ENCODE assay signal across 29 cellular contexts in the genomic region with DNA sequence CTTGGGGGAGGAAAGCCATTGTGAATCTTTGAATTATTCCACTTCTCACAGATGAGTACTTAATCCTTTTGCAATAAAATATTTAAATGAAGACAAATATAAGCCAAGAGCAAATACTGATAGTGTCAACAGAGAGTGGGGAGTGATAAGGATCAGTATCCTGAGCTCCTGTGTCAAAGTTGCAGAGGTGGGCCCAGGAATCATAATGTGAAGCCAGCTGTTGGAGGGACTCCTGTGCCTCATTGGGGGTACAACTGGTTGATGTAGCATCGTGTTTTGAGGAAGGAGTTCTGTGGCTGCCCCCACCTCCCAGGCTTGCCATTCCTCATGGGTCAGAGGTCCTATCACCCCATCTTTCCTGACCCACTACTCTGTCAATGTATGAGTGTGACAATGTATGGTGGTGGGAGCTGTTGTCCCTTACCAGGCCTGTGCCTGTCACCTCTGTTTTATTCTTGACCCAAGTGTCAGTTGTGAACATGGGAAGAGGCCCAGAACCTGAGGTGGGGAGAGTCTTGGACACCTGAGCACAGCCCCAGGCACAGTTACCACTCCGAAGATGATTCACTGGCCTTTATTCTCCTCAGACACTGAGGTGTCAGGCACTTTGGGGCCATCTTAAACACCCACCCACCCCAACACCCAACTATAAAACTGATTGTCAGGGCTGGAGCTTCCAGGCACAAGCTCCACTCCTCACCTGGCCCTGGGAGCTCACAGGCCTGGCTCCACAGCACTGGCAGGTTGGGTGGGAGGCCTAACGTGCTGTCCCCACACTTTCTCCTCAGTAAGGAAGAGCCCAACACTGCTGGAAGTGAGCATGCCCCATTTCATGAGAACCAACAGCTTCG.
"Had no signal": no experiment of that assay in that cellular context is flagged by ENCODE, and none has a peak within 500 bp of the region (broad histone marks: within the 10 kb centered on the region; RNA-seq: fewer than 3 reads in every experiment).

No MANE protein-coding gene starts in this region.

- H3K27me3 Mint-ChIP-seq: activated naive CD8-positive, alpha-beta T cell treated with anti-CD3 and anti-CD28 coated beads, Interleukin-2, amount 10 ng/mL, durations not matched to agents 7 days and 5 days; naive thymus-derived CD8-positive, alpha-beta T cell had no signal

- H3K27ac ChIP-seq: brain microvascular endothelial cell, esophagus muscularis mucosa, foreskin keratinocyte, heart left ventricle, skin epidermis, upper lobe of left lung had no signal

- H3K27me3 ChIP-seq: brain microvascular endothelial cell, esophagus muscularis mucosa, heart left ventricle, upper lobe of left lung had no signal

- FAIRE-seq: astrocyte, kidney had no signal

- H3K4me1 ChIP-seq: foreskin keratinocyte, upper lobe of left lung had no signal

- H3K4me3 ChIP-seq: esophagus muscularis mucosa, heart left ventricle, skin epidermis, upper lobe of left lung had no signal

- H3K27ac Mint-ChIP-seq: activated naive CD8-positive, alpha-beta T cell treated with anti-CD3 and anti-CD28 coated beads, Interleukin-2, amount 10 ng/mL, durations not matched to agents 7 days and 5 days; immature natural killer cell; mesothelial cell of epicardium had no signal

- DNase-seq: activated CD4-positive, alpha-beta T cell treated with anti-CD3 and anti-CD28 coated beads, Interleukin-2, amount 50 U/mL, for 1 hour; activated CD4-positive, CD25-positive, alpha-beta regulatory T cell treated with anti-CD3 and anti-CD28 coated beads, Interleukin-2, amount 50 U/mL, for 72 hours; activated effector memory CD4-positive, alpha-beta T cell treated with Interleukin-2 at 50 U/mL for 16 hours; activated naive CD4-positive, alpha-beta T cell treated with Interleukin-2 at 50 U/mL for 16 hours; activated naive CD8-positive, alpha-beta T cell treated with anti-CD3 and anti-CD28 coated beads, Interleukin-2, amount 10 ng/mL, durations not matched to agents 7 days and 5 days; activated T-cell treated with anti-CD3 and anti-CD28 coated beads for 4 hours; amniotic stem cell; brain microvascular endothelial cell; cortex of kidney; foreskin keratinocyte; hypothalamus; immature natural killer cell; left colon; mammary epithelial cell; naive thymus-derived CD8-positive, alpha-beta T cell; occipital lobe; stimulated activated CD4-positive, alpha-beta T cell treated with anti-CD3 and anti-CD28 coated beads, Interleukin-12 subunit alpha, Interleukin-12 subunit beta, amount 100 ng/mL, for 4 hours; stimulated activated CD4-positive, alpha-beta T cell treated with anti-CD3 and anti-CD28 coated beads, Interleukin-4, amount 100 ng/mL, for 1 hour; stimulated activated naive CD8-positive, alpha-beta T cell treated with anti-CD3 and anti-CD28 coated beads, Interleukin-15, Interleukin-2, amounts not matched to agents 100 U/mL and 50 U/mL, for 24 hours; T-helper 2 cell; upper lobe of left lung had no signal

- H3K4me3 Mint-ChIP-seq: activated naive CD8-positive, alpha-beta T cell treated with anti-CD3 and anti-CD28 coated beads, Interleukin-2, amount 10 ng/mL, durations not matched to agents 7 days and 5 days; immature natural killer cell; mesothelial cell of epicardium; naive thymus-derived CD8-positive, alpha-beta T cell; neural crest cell had no signal

- H3K4me1 Mint-ChIP-seq: activated naive CD8-positive, alpha-beta T cell treated with anti-CD3 and anti-CD28 coated beads, Interleukin-2, amount 10 ng/mL, durations not matched to agents 7 days and 5 days; immature natural killer cell had no signal

- ATAC-seq: foreskin keratinocyte; heart left ventricle; left colon; naive thymus-derived CD8-positive, alpha-beta T cell; sciatic nerve; stimulated activated naive CD8-positive, alpha-beta T cell treated with anti-CD3 and anti-CD28 coated beads, Interleukin-15, Interleukin-2, amounts not matched to agents 100 U/mL and 50 U/mL, for 24 hours had no signal

- H3K36me3 ChIP-seq: brain microvascular endothelial cell had no signal
